In genomic region chr17:12554251-12554650, GRCh38 we compare ENCODE assay signal across 28 cellular contexts.
"Had no signal": no experiment of that assay in that cellular context is flagged by ENCODE, and none has a peak within 500 bp of the region (broad histone marks: within the 10 kb centered on the region; RNA-seq: fewer than 3 reads in every experiment).

No MANE protein-coding gene starts in this region.

- H3K4me1 Mint-ChIP-seq: activated CD4-positive, alpha-beta T cell treated with anti-CD3 and anti-CD28 coated beads for 36 hours; activated CD8-positive, alpha-beta memory T cell treated with anti-CD3 and anti-CD28 coated beads, Interleukin-2, amount 10 ng/mL, durations not matched to agents 7 days and 5 days; natural killer cell; stimulated activated naive B cell treated with anti-CD40 and anti-IgM and Interleukin-4, amounts not matched to agents 10 μg/mL and 1 μg/mL and 100 μg/mL, for 72 hours had no signal

- H3K9me3 ChIP-seq: gastrocnemius medialis, left ventricle myocardium inferior, stomach, transverse colon had no signal

- H3K9ac ChIP-seq: neural progenitor cell had no signal

- H3K27me3 ChIP-seq: cardiac muscle cell, gastrocnemius medialis, neural progenitor cell, stomach, transverse colon had no signal

- H3K9me3 Mint-ChIP-seq: dendritic cell treated with granulocyte-macrophage colony-stimulating factor and Interleukin-4, amounts not matched to agents 40 ng/mL and 50 ng/mL, for 4 days; endodermal cell; neural progenitor cell; stimulated activated naive B cell treated with anti-CD40 and anti-IgM and Interleukin-4, amounts not matched to agents 10 μg/mL and 1 μg/mL and 100 μg/mL, for 72 hours had no signal

- H3K27ac ChIP-seq: cardiac muscle cell, gastrocnemius medialis, left ventricle myocardium inferior, neural progenitor cell, stomach, transverse colon had no signal

- H3K4me3 ChIP-seq: cardiac muscle cell, gastrocnemius medialis, left ventricle myocardium inferior, lung, neural progenitor cell, stomach, transverse colon had no signal

- H3K36me3 ChIP-seq: cardiac muscle cell, gastrocnemius medialis, left ventricle myocardium inferior, neural progenitor cell, stomach, transverse colon had no signal

- H3K4me1 ChIP-seq: gastrocnemius medialis, neural progenitor cell, transverse colon had no signal

- H3K27ac Mint-ChIP-seq: activated CD4-positive, alpha-beta T cell treated with anti-CD3 and anti-CD28 coated beads for 36 hours; activated CD8-positive, alpha-beta memory T cell treated with anti-CD3 and anti-CD28 coated beads, Interleukin-2, amount 10 ng/mL, durations not matched to agents 7 days and 5 days; activated CD8-positive, alpha-beta T cell treated with anti-CD3 and anti-CD28 coated beads, Interleukin-2, amount 10 ng/mL, durations not matched to agents 7 days and 5 days; activated naive CD4-positive, alpha-beta T cell treated with anti-CD3 and anti-CD28 coated beads, Interleukin-2, amount 50 U/mL, for 72 hours; activated T-helper 2 cell treated with anti-CD3 and anti-CD28 coated beads, Interferon-gamma antibody, Interleukin-2, Interleukin-4, amounts not matched to agents 10 μg/mL and 5 μg/mL and 100 μg/mL, durations not matched to agents 14 hours and 24 hours and 36 hours; brain; dendritic cell treated with granulocyte-macrophage colony-stimulating factor and Interleukin-4, amounts not matched to agents 40 ng/mL and 50 ng/mL, for 4 days; endodermal cell; natural killer cell; neural progenitor cell; stimulated activated naive B cell treated with anti-CD40 and anti-IgM and Interleukin-4, amounts not matched to agents 10 μg/mL and 1 μg/mL and 100 μg/mL, for 72 hours had no signal

- H3K27me3 Mint-ChIP-seq: activated CD4-positive, alpha-beta T cell treated with anti-CD3 and anti-CD28 coated beads for 36 hours; activated CD8-positive, alpha-beta memory T cell treated with anti-CD3 and anti-CD28 coated beads, Interleukin-2, amount 10 ng/mL, durations not matched to agents 7 days and 5 days; brain; dendritic cell treated with granulocyte-macrophage colony-stimulating factor and Interleukin-4, amounts not matched to agents 40 ng/mL and 50 ng/mL, for 4 days; stimulated activated naive B cell treated with anti-CD40 and anti-IgM and Interleukin-4, amounts not matched to agents 10 μg/mL and 1 μg/mL and 100 μg/mL, for 72 hours had no signal

- H3K4me3 Mint-ChIP-seq: activated CD4-positive, alpha-beta T cell treated with anti-CD3 and anti-CD28 coated beads for 36 hours; activated CD8-positive, alpha-beta memory T cell treated with anti-CD3 and anti-CD28 coated beads, Interleukin-2, amount 10 ng/mL, durations not matched to agents 7 days and 5 days; activated CD8-positive, alpha-beta T cell treated with anti-CD3 and anti-CD28 coated beads, Interleukin-2, amount 10 ng/mL, durations not matched to agents 7 days and 5 days; brain; dendritic cell treated with granulocyte-macrophage colony-stimulating factor and Interleukin-4, amounts not matched to agents 40 ng/mL and 50 ng/mL, for 4 days; endodermal cell; natural killer cell; neural progenitor cell; stimulated activated naive B cell treated with anti-CD40 and anti-IgM and Interleukin-4, amounts not matched to agents 10 μg/mL and 1 μg/mL and 100 μg/mL, for 72 hours had no signal

- H3K36me3 Mint-ChIP-seq: activated CD8-positive, alpha-beta memory T cell treated with anti-CD3 and anti-CD28 coated beads, Interleukin-2, amount 10 ng/mL, durations not matched to agents 7 days and 5 days; activated naive CD4-positive, alpha-beta T cell treated with anti-CD3 and anti-CD28 coated beads, Interleukin-2, amount 50 U/mL, for 72 hours; brain; natural killer cell; neural progenitor cell; stimulated activated naive B cell treated with anti-CD40 and anti-IgM and Interleukin-4, amounts not matched to agents 10 μg/mL and 1 μg/mL and 100 μg/mL, for 72 hours had no signal

- ATAC-seq: activated CD4-positive, alpha-beta T cell treated with anti-CD3 and anti-CD28 coated beads for 36 hours; activated CD8-positive, alpha-beta memory T cell treated with anti-CD3 and anti-CD28 coated beads, Interleukin-2, amount 10 ng/mL, durations not matched to agents 7 days and 5 days; activated CD8-positive, alpha-beta T cell treated with anti-CD3 and anti-CD28 coated beads, Interleukin-2, amount 10 ng/mL, durations not matched to agents 7 days and 5 days; activated naive CD4-positive, alpha-beta T cell treated with anti-CD3 and anti-CD28 coated beads, Interleukin-2, amount 50 U/mL, for 72 hours; esophagus mucosa; gastrocnemius medialis; natural killer cell; right cardiac atrium; stimulated activated naive B cell treated with anti-CD40 and anti-IgM and Interleukin-4, amounts not matched to agents 10 μg/mL and 1 μg/mL and 100 μg/mL, for 72 hours had no signal

- DNase-seq: activated CD4-positive, alpha-beta T cell treated with anti-CD3 and anti-CD28 coated beads for 36 hours; activated CD4-positive, CD25-positive, alpha-beta regulatory T cell; activated CD8-positive, alpha-beta memory T cell treated with anti-CD3 and anti-CD28 coated beads, Interleukin-2, amount 10 ng/mL, durations not matched to agents 7 days and 5 days; activated CD8-positive, alpha-beta T cell treated with anti-CD3 and anti-CD28 coated beads, Interleukin-2, amount 10 ng/mL, durations not matched to agents 7 days and 5 days; activated T-cell treated with anti-CD3 and anti-CD28 coated beads, Interleukin-2, amount 50 U/mL, for 48 hours; anterior cingulate cortex; cerebellar nuclear complex; endodermal cell; gastrocnemius medialis; glutamatergic neuron; left ventricle myocardium inferior; mesendoderm; natural killer cell; occipital lobe; right cardiac atrium; stimulated activated CD4-positive, alpha-beta T cell treated with anti-CD3 and anti-CD28 coated beads, Interleukin-15, amount 100 ng/mL, for 24 hours; stimulated activated CD4-positive, alpha-beta T cell treated with anti-CD3 and anti-CD28 coated beads, Interleukin-2, amount 100 ng/mL, for 24 hours; stimulated activated naive B cell treated with anti-CD40 and anti-IgM and Interleukin-4, amounts not matched to agents 10 μg/mL and 1 μg/mL and 100 μg/mL, for 72 hours; stomach; transverse colon had no signal
